ENCODE assay signal across 26 cellular contexts in genomic region chr3:112765531-112765930, GRCh38.
DNase-seq lines count a peak whose midpoint lies in the region; ATAC-seq, FAIRE-seq and TF ChIP-seq lines count a peak whose summit lies in the region.
"Had no signal": no experiment of that assay in that cellular context is flagged by ENCODE, and none has a peak within 500 bp of the region (broad histone marks: within the 10 kb centered on the region; RNA-seq: fewer than 3 reads in every experiment).

No MANE protein-coding gene starts in this region.

- ATAC-seq in A549 (peak in 1 of 2 experiments; percentile 50; a peak in 1 of 6 replicates), RWPE2 (ENCODE audit: low read depth) (peak; percentile 50; the same call in 2 of the 3 replicates), GM19328 (IDR thresholded peaks at IDR 0.05; ENCODE audit: unreplicated experiment) (no peak), GM21825 (IDR thresholded peaks at IDR 0.05; ENCODE audit: unreplicated experiment) (no peak)
- ATAC-seq: GM12878 had no signal

- H3K4me2 ChIP-seq in A549: peak overlapping the region; percentile 32
- H3K4me2 ChIP-seq: BLaER1 treated with 17β-estradiol and CSF1 and Interleukin-3, amounts not matched to agents 10 nM and 100 nM had no signal

- peaks cover 24% of the 10 kb centered on the region for H3K4me1 ChIP-seq in A549
- H3K4me1 ChIP-seq in RWPE2 (ENCODE audit: insufficient read depth, poor library complexity, severe bottlenecking): peaks cover 9% of the 10 kb centered on the region
- peaks cover 0 to 24% (median 0%) of the 10 kb centered on the region in 3 donors for H3K4me1 ChIP-seq in esophagus squamous epithelium
- H3K4me1 ChIP-seq: BE2C had no signal

- H3K36me3 ChIP-seq in RWPE2 (ENCODE audit: low read depth) (no peaks in the 10 kb centered on the region), bronchial epithelial cell (ENCODE audit: control insufficient read depth, insufficient read depth, low read length) (no peaks in the 10 kb centered on the region), esophagus squamous epithelium (no peaks in the 10 kb centered on the region)
- H3K36me3 ChIP-seq: BE2C; BLaER1 treated with 17β-estradiol and CSF1 and Interleukin-3, amounts not matched to agents 10 nM and 100 nM had no signal

- DNase-seq in A549 (ENCODE audit: low read depth in 1 of 2, low spot score in 1 of 2): no peak
- no peak for DNase-seq in RWPE2 (ENCODE audit: low spot score)
- peak; percentile 58 for DNase-seq in bronchial epithelial cell (ENCODE audit: low read depth)
- no peak for DNase-seq in esophagus squamous epithelium (lab: John Stamatoyannopoulos, UW)
- no peak for DNase-seq in H54 (ENCODE audit: insufficient read length, low spot score)
- DNase-seq in stimulated activated CD4-positive, alpha-beta T cell treated with anti-CD3 and anti-CD28 coated beads, Interleukin-2, amount 100 ng/mL, for 24 hours: no peak
- DNase-seq: ACHN; AML-193; BE2C; CD4-positive, alpha-beta T cell; CD8-positive, alpha-beta memory T cell; DMS 273 treated with DMSO at 0.1 percent for 48 hours; DMS79; EL; GDM1; GOT3; H7; HCEC 1CT had no signal

- H3K27ac ChIP-seq in A549: peak overlapping the region; percentile 47 to 58; a peak in 5 of 6 replicates
- H3K27ac ChIP-seq in RWPE2 (ENCODE audit: poor library complexity, severe bottlenecking): no peak overlapping the region
- peak overlapping the region in 3 of 4 donors; percentile 6 to 38 (median 22) for H3K27ac ChIP-seq in esophagus squamous epithelium
- H3K27ac ChIP-seq: 22Rv1; BLaER1 treated with 17β-estradiol and CSF1 and Interleukin-3, amounts not matched to agents 10 nM and 100 nM had no signal

- H3K27me3 ChIP-seq in RWPE2 (ENCODE audit: insufficient read depth, poor library complexity, severe bottlenecking) (no peaks in the 10 kb centered on the region), bronchial epithelial cell (ENCODE audit: control insufficient read depth, insufficient read depth, low read length) (no peaks in the 10 kb centered on the region), esophagus squamous epithelium (no peaks in the 10 kb centered on the region)
- H3K27me3 ChIP-seq: BE2C; BLaER1 treated with 17β-estradiol and CSF1 and Interleukin-3, amounts not matched to agents 10 nM and 100 nM had no signal

- FAIRE-seq in A549 (lab: Jason Lieb, UNC) (no peak), bronchial epithelial cell (lab: Jason Lieb, UNC) (no peak), H54 (lab: Jason Lieb, UNC) (no peak)
- FAIRE-seq: A204.1, D721Med, GM12878, GM19239 had no signal

- intact Hi-C loops in esophagus squamous epithelium (cut with DNase I): no loop called here

- H3K9me3 ChIP-seq in A549: no peaks in the 10 kb centered on the region
- no peaks in the 10 kb centered on the region for H3K9me3 ChIP-seq in RWPE2 (ENCODE audit: severe bottlenecking)
- H3K9me3 ChIP-seq in esophagus squamous epithelium: no peaks in the 10 kb centered on the region
- H3K9me3 ChIP-seq: BE2C had no signal

- TF ChIP-seq CTCF in A549 (IDR thresholded peaks at IDR 0.05): no peak
- TF ChIP-seq CTCF in RWPE2 (IDR thresholded peaks at IDR 0.05; ENCODE audit: poor library complexity, severe bottlenecking): no peak
- TF ChIP-seq CTCF in bronchial epithelial cell (IDR thresholded peaks at IDR 0.05; ENCODE audit: insufficient read depth, low read length, severe bottlenecking): no peak
- TF ChIP-seq CTCF in esophagus squamous epithelium (IDR thresholded peaks at IDR 0.05): no peak

- WGBS in A549 (ENCODE audit: missing lambda C conversion rate): 57% methylated on average over 3 of the region's 3 CpGs
- 42 to 68% methylated on average over 3 of the region's 3 CpGs for WGBS in esophagus squamous epithelium, 2 donors

- no peak for TF ChIP-seq EP300 in A549 (IDR thresholded peaks at IDR 0.05)

- H3K4me3 ChIP-seq in A549: no peak overlapping the region
- no peak overlapping the region for H3K4me3 ChIP-seq in RWPE2 (ENCODE audit: severe bottlenecking)
- no peak overlapping the region for H3K4me3 ChIP-seq in bronchial epithelial cell (ENCODE audit: low read depth, low read length)
- H3K4me3 ChIP-seq in esophagus squamous epithelium: no peak overlapping the region
- H3K4me3 ChIP-seq: BLaER1 treated with 17β-estradiol and CSF1 and Interleukin-3, amounts not matched to agents 10 nM and 100 nM; GM12878 had no signal

- CTCF ChIA-PET in A549 (lab: Yijun Ruan, JAX): interaction anchor here (1.1 to 3.5 kb wide), 5 partner anchors 8 to 48 kb away, joined by 3 to 10 read pairs (median 7); no protein-coding TSS in a partner anchor

- POLR2A ChIA-PET in A549 (lab: Yijun Ruan, JAX): no interaction called here

- peak in 1 of 2 experiments; percentile 6; a peak in 1 of 5 replicates for TF ChIP-seq RAD21 in A549 (conservative IDR thresholded peaks at IDR 0.05 in 1 of 2, IDR thresholded peaks at IDR 0.05 in 1 of 2)

- TF ChIP-seq POLR2A in A549 (IDR thresholded peaks at IDR 0.05; ENCODE audit: low read length) (no peak), esophagus squamous epithelium (IDR thresholded peaks at IDR 0.05) (no peak), H54 (IDR thresholded peaks at IDR 0.05; ENCODE audit: low read depth, low read length) (no peak)

TF ChIP-seq in A549, 52 proteins besides CTCF, POLR2A, EP300 and RAD21:
- no peak for TF ChIP-seq ELK1 (IDR thresholded peaks at IDR 0.05; ENCODE audit: low read depth, low read length)
- TF ChIP-seq ESRRA (IDR thresholded peaks at IDR 0.05; ENCODE audit: borderline replicate concordance, low read length): no peak
- TF ChIP-seq EHF (CRISPR knock-in tag; IDR thresholded peaks at IDR 0.05): no peak
- TF ChIP-seq, protein P1, sequence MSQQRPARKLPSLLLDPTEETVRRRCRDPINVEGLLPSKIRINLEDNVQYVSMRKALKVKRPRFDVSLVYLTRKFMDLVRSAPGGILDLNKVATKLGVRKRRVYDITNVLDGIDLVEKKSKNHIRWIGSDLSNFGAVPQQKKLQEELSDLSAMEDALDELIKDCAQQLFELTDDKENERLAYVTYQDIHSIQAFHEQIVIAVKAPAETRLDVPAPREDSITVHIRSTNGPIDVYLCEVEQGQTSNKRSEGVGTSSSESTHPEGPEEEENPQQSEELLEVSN (IDR thresholded peaks at IDR 0.05; ENCODE audit: borderline replicate concordance, low read depth): no peak
- TF ChIP-seq HOXA7 (CRISPR knock-in tag; IDR thresholded peaks at IDR 0.05): no peak
